Comparison of ENCODE assay signal across 1 cellular context in genomic region chr10:86440874-86441838, GRCh38.
TF ChIP-seq lines count a peak whose summit lies in the region.

No MANE protein-coding gene starts in this region.

TF ChIP-seq in HepG2, 621 proteins besides CTCF, POLR2A, EP300 and RAD21 (continued from another document):
- TF ChIP-seq E2F2 (CRISPR knock-in tag; IDR thresholded peaks at IDR 0.05; ENCODE audit: borderline replicate concordance) (no peak), HDAC1 (CRISPR knock-in tag; IDR thresholded peaks at IDR 0.05) (peak; percentile 54; the same call in 1 of the 2 replicates), FOSL2 (CRISPR knock-in tag; IDR thresholded peaks at IDR 0.05) (peak; percentile 89), SP2 (CRISPR knock-in tag; IDR thresholded peaks at IDR 0.05) (no peak), ZNF414 (CRISPR knock-in tag; IDR thresholded peaks at IDR 0.05) (peak; percentile 71; the same call in 1 of the 2 replicates), POLR2AphosphoS5 (IDR thresholded peaks at IDR 0.05; ENCODE audit: low read depth, low read length) (no peak)
